ENCODE assay signal across 5 cellular contexts in genomic region chr6:81373414-81373813, GRCh38.
"Had no signal": no experiment of that assay in that cellular context is flagged by ENCODE, and none has a peak within 500 bp of the region (broad histone marks: within the 10 kb centered on the region; RNA-seq: fewer than 3 reads in every experiment).

No MANE protein-coding gene starts in this region.

- DNase-seq: H9, HCEC 1CT, KG1 had no signal

- ATAC-seq: GM23338, K562 had no signal

- H3K4me3 ChIP-seq: GM23338, K562 had no signal

- H3K4me2 ChIP-seq: GM23338 had no signal

- H2AFZ ChIP-seq: GM23338 had no signal
